In genomic region chr17:50712641-50713296, GRCh38 we compare ENCODE assay signal across 20 cellular contexts. TPM values are rescaled to one million over a fixed set of nuclear protein-coding genes. Genes with fewer than 3 reads are reported as not detected.
DNase-seq lines count a peak whose midpoint lies in the region; ATAC-seq, FAIRE-seq and TF ChIP-seq lines count a peak whose summit lies in the region.
"Had no signal": no experiment of that assay in that cellular context is flagged by ENCODE, and none has a peak within 500 bp of the region (broad histone marks: within the 10 kb centered on the region; RNA-seq: fewer than 3 reads in every experiment).

No MANE protein-coding gene starts in this region.

- BruUV-seq in K562 (replicated peaks; lab: Mats Ljungman, UMichigan) = no TSS peak
- BruUV-seq in PC-3 (replicated peaks; lab: Mats Ljungman, UMichigan) = no TSS peak

- H3K4me1 Mint-ChIP-seq in nephron = peaks cover 25% of the 10 kb centered on the region
- H3K4me1 Mint-ChIP-seq in CD4-positive, alpha-beta memory T cell = peaks cover 14 to 25% (median 18%) of the 10 kb centered on the region in 4 donors

- TF ChIP-seq EP300 in K562 (IDR thresholded peaks at IDR 0.05; ENCODE audit: low read length) = no peak

- TF ChIP-seq CTCF in K562 (IDR thresholded peaks at IDR 0.05 in 2 of 3, conservative IDR thresholded peaks at IDR 0.05 in 1 of 3; ENCODE audit: insufficient read depth in 2 of 3, low read depth in 1 of 3, low read length in 3 of 3) (no peak), nephron (IDR thresholded peaks at IDR 0.05; ENCODE audit: unreplicated experiment in 3 of 3) (no peak), PC-3 (conservative IDR thresholded peaks at IDR 0.05; ENCODE audit: low read depth, low read length) (no peak)

- H3K9ac ChIP-seq in K562 (ENCODE audit: insufficient read depth in 1 of 2, low read depth in 2 of 2, low read length in 2 of 2) = no peak overlapping the region; a peak in 1 of 4 replicates
- no peak overlapping the region for H3K9ac ChIP-seq in PC-3 (ENCODE audit: low read length)

- peak overlapping the region; percentile 7 to 88 (median 81) for H3K27ac Mint-ChIP-seq in nephron
- H3K27ac Mint-ChIP-seq in CD4-positive, alpha-beta memory T cell = no peak overlapping the region
- H3K27ac Mint-ChIP-seq: HFFc6 had no signal

- no peaks in the 10 kb centered on the region for H4K20me1 ChIP-seq in K562 (replicated peaks; ENCODE audit: control insufficient read depth, insufficient read depth, low read length)
- H4K20me1 ChIP-seq in PC-3 (ENCODE audit: low read length) = no peaks in the 10 kb centered on the region

- H3K79me2 ChIP-seq in K562 (ENCODE audit: control insufficient read depth, insufficient read depth, low read length) (peaks cover 16% of the 10 kb centered on the region), PC-3 (ENCODE audit: low read length) (peaks cover 17% of the 10 kb centered on the region)

- peak; percentile 19 for DNase-seq in NCI-H2227 treated with DMSO at 0.1 percent for 48 hours (lab: John Stamatoyannopoulos, UW)
- no peak for DNase-seq in NCI-H2227 (lab: John Stamatoyannopoulos, UW; ENCODE audit: unreplicated experiment)
- DNase-seq in K562 (ENCODE audit: extremely low read depth in 1 of 4, low spot score in 3 of 4) = no peak
- DNase-seq in PC-3 = no peak
- DNase-seq in CD4-positive, alpha-beta memory T cell = no peak
- DNase-seq in NCI-H345 treated with DMSO at 0.1 percent for 48 hours (lab: John Stamatoyannopoulos, UW; ENCODE audit: unreplicated experiment) = no peak
- DNase-seq: Caco-2; CD8-positive, alpha-beta memory T cell; DND-41; GDM1; HCEC 1CT; HFFc6 had no signal

- no peak for TF ChIP-seq POLR2A in K562 (conservative IDR thresholded peaks at IDR 0.05)

- no peaks in the 10 kb centered on the region for H3K9me3 Mint-ChIP-seq in nephron
- H3K9me3 Mint-ChIP-seq in CD4-positive, alpha-beta memory T cell = no peaks in the 10 kb centered on the region
- H3K9me3 Mint-ChIP-seq: CD14-positive monocyte; CD8-positive, alpha-beta memory T cell; HFFc6 had no signal

- in situ Hi-C loops in K562 (cut with MboI) = no loop called here

- H3K9me1 ChIP-seq in K562 (ENCODE audit: control insufficient read depth, insufficient read depth, low read length) = no peaks in the 10 kb centered on the region

- H3K4me1 ChIP-seq in K562 (replicated peaks in 1 of 2; ENCODE audit: control insufficient read depth in 2 of 2, insufficient read depth in 2 of 2, low read length in 2 of 2) (peaks cover 10 to 15% of the 10 kb centered on the region in 2 experiments), PC-3 (ENCODE audit: insufficient read depth, low read length) (peaks cover 14% of the 10 kb centered on the region)
- peaks cover 18% of the 10 kb centered on the region for H3K4me1 ChIP-seq in CD4-positive, alpha-beta memory T cell (ENCODE audit: insufficient read depth, low read length)

- WGBS in K562 (ENCODE audit: insufficient coverage, low coverage, missing lambda C conversion rate) = 47% methylated on average over 8 of the region's 9 CpGs

- no peaks in the 10 kb centered on the region for H3F3A ChIP-seq in PC-3 (ENCODE audit: low read length, unreplicated experiment)

- H3K9me2 ChIP-seq in PC-3 (replicated peaks; ENCODE audit: low read length) = no peaks in the 10 kb centered on the region

- CTCF ChIA-PET in K562 (lab: Yijun Ruan, JAX; ENCODE audit: low intra/inter-chr PET ratio) = no interaction called here
- CTCF ChIA-PET in PC-3 (lab: Charles Lee) = no interaction called here
- CTCF ChIA-PET in CD4-positive, alpha-beta memory T cell (lab: Charles Lee; ENCODE audit: partially characterized antibody) = no interaction called here

- H3K27me3 ChIP-seq in K562 (ENCODE audit: control insufficient read depth in 2 of 2, insufficient read depth in 2 of 2, low read length in 2 of 2) (no peaks in the 10 kb centered on the region), PC-3 (ENCODE audit: low read length) (no peaks in the 10 kb centered on the region)
- no peaks in the 10 kb centered on the region for H3K27me3 ChIP-seq in CD4-positive, alpha-beta memory T cell (ENCODE audit: insufficient read depth, low read length)

- TF ChIP-seq RAD21 in K562 (CRISPR knock-in tag; conservative IDR thresholded peaks at IDR 0.05 in 1 of 2, IDR thresholded peaks at IDR 0.05 in 1 of 2) = no peak

- H3K36me3 ChIP-seq in K562 (ENCODE audit: control insufficient read depth, insufficient read depth, low read length) = no peaks in the 10 kb centered on the region
- no peaks in the 10 kb centered on the region for H3K36me3 ChIP-seq in PC-3 (ENCODE audit: low read depth, low read length)
- no peaks in the 10 kb centered on the region for H3K36me3 ChIP-seq in CD4-positive, alpha-beta memory T cell (ENCODE audit: insufficient read depth, low read length)

- H3K4me3 Mint-ChIP-seq in nephron = peak overlapping the region; percentile 3 to 6 (median 3)
- no peak overlapping the region for H3K4me3 Mint-ChIP-seq in CD4-positive, alpha-beta memory T cell
- H3K4me3 Mint-ChIP-seq: CD14-positive monocyte; CD8-positive, alpha-beta memory T cell; HFFc6 had no signal

- H3K4me2 ChIP-seq in K562 (ENCODE audit: insufficient read depth, low read length) (0 out of 2 replicates have a peak overlapping the region, but pooled peaks have one; percentile 3), PC-3 (ENCODE audit: low read length) (no peak overlapping the region)

- no peak for FAIRE-seq in K562 (lab: Jason Lieb, UNC)
- FAIRE-seq: GM12892 had no signal

- H3K27ac ChIP-seq in K562 (ENCODE audit: extremely low read depth, low read depth, low read length) (no peak overlapping the region), PC-3 (ENCODE audit: low read length) (no peak overlapping the region)
- no peak overlapping the region for H3K27ac ChIP-seq in CD4-positive, alpha-beta memory T cell (ENCODE audit: low read depth, low read length)
- H3K27ac ChIP-seq: 22Rv1 had no signal

- POLR2A ChIA-PET in K562 (lab: Yijun Ruan, JAX) = interaction anchor here (0.7 kb wide), 1 partner anchor 417 kb away, joined by 3 read pairs; no protein-coding TSS in a partner anchor
- POLR2A ChIA-PET in PC-3 (lab: Charles Lee; ENCODE audit: unreplicated experiment) = no interaction called here
- POLR2A ChIA-PET in CD4-positive, alpha-beta memory T cell (lab: Charles Lee; ENCODE audit: partially characterized antibody) = no interaction called here

- H3K27me3 Mint-ChIP-seq in nephron (ENCODE audit: low read depth) = no peaks in the 10 kb centered on the region
- no peaks in the 10 kb centered on the region for H3K27me3 Mint-ChIP-seq in CD4-positive, alpha-beta memory T cell
- H3K27me3 Mint-ChIP-seq: CD8-positive, alpha-beta memory T cell had no signal

- intact Hi-C loops in K562 (cut with micrococcal nuclease) (no loop called here), PC-3 (cut with micrococcal nuclease) (no loop called here)
- intact Hi-C loops in CD4-positive, alpha-beta memory T cell (cut with micrococcal nuclease) = no loop called here

- H3K9me3 ChIP-seq in K562 (replicated peaks; ENCODE audit: control insufficient read depth, insufficient read depth, low read depth, low read length) (no peaks in the 10 kb centered on the region), PC-3 (ENCODE audit: low read length) (no peaks in the 10 kb centered on the region)
- no peaks in the 10 kb centered on the region for H3K9me3 ChIP-seq in CD4-positive, alpha-beta memory T cell (ENCODE audit: control insufficient read depth in 1 of 2, low read length in 2 of 2)
- H3K9me3 ChIP-seq: Caco-2 had no signal

- H3K4me3 ChIP-seq in K562 (no peak overlapping the region), PC-3 (ENCODE audit: low read length) (no peak overlapping the region)
- no peak overlapping the region for H3K4me3 ChIP-seq in CD4-positive, alpha-beta memory T cell (ENCODE audit: low read length in 2 of 2)

- ATAC-seq in K562 (no peak), PC-3 (no peak)

- H3K36me3 Mint-ChIP-seq in nephron (ENCODE audit: low read depth) = no peaks in the 10 kb centered on the region
- H3K36me3 Mint-ChIP-seq in CD4-positive, alpha-beta memory T cell = peaks cover 0 to 1% of the 10 kb centered on the region in 2 donors
- H3K36me3 Mint-ChIP-seq: CD14-positive monocyte had no signal

- H2AFZ ChIP-seq in K562 (ENCODE audit: low read depth, low read length) (peak overlapping the region; percentile 76), PC-3 (ENCODE audit: low read length) (no peak overlapping the region)

RNA-seq across cellular contexts. Expression of gene ANKRD40, which starts 5.1 kb away (rescaled TPM):
- total RNA-seq in K562 (2011; cell fraction: chromatin; rRNA removed; ENCODE audit: low replicate concordance) = 24.0 and 50.0 TPM in 2 replicates
- total RNA-seq in K562 (2011; cell fraction: nucleolus; rRNA removed) = 13.9 and 14.3 TPM in 2 replicates
- total RNA-seq in K562 (2011; cell fraction: nucleoplasm; rRNA removed) = 27.6 and 36.9 TPM in 2 replicates
- total RNA-seq in K562 (2014; rRNA removed) = 16.6 and 17.8 TPM in 2 replicates
- 28.1 and 30.5 TPM in 2 replicates for total RNA-seq in K562 (2014; rRNA removed; fragmentation: Illumina TruSeq; extraction: Trizol)
- 26.8 and 27.7 TPM in 2 replicates for total RNA-seq in K562 (2015; rRNA removed; fragmentation: Illumina TruSeq; extraction: Trizol)
- 26.1 and 28.3 TPM in 2 replicates for total RNA-seq in K562 (2021)
- polyA plus RNA-seq in K562 (2011; rRNA removed) = 23.6 and 28.4 TPM in 2 replicates
- 13.4 and 17.8 TPM in 2 replicates for polyA plus RNA-seq in K562 (2011; cell fraction: cytosol; rRNA removed)
- polyA plus RNA-seq in K562 (2011; cell fraction: nucleus; rRNA removed) = 10.6 and 11.2 TPM in 2 replicates
- 12.6 and 15.6 TPM in 2 replicates for polyA plus RNA-seq in K562 (2012)
- 26.1 and 28.9 TPM in 2 replicates for polyA plus RNA-seq in K562 (2014; fragmentation: Illumina TruSeq; extraction: Trizol)
- polyA plus RNA-seq in K562 (2014; fragmentation: Nextera tagmentation; extraction: Ambion mirVana) = 1 to 10 TPM; 9.0 to 9.9 TPM
- 17.5 and 19.4 TPM in 2 replicates for polyA plus RNA-seq in K562 (2014; rRNA removed)
- polyA minus RNA-seq in K562 (2011; rRNA and poly(A)+ RNA removed) = 32.0 and 35.6 TPM in 2 replicates
- 15.3 and 15.5 TPM in 2 replicates for polyA minus RNA-seq in K562 (2011; cell fraction: cytosol; rRNA and poly(A)+ RNA removed)
- 8.6 and 9.3 TPM in 2 replicates for polyA minus RNA-seq in K562 (2011; cell fraction: nucleus; rRNA and poly(A)+ RNA removed)
- 44.2 and 44.3 TPM in 2 replicates for total RNA-seq in PC-3 (2014; rRNA removed)
- total RNA-seq in CD4-positive, alpha-beta memory T cell = 10 to 100 TPM; 34.2 to 39.3 TPM
- polyA plus RNA-seq in CD4-positive, alpha-beta memory T cell = 1 to 10 TPM; 2.1 to 8.1 TPM

RNA-seq across cellular contexts. Expression of gene LUC7L3, which starts 6.6 kb away (rescaled TPM):
- total RNA-seq in K562 (2011; cell fraction: chromatin; rRNA removed; ENCODE audit: low replicate concordance) = 92.6 and 423 TPM in 2 replicates
- 72.9 and 85.9 TPM in 2 replicates for total RNA-seq in K562 (2011; cell fraction: nucleolus; rRNA removed)
- total RNA-seq in K562 (2011; cell fraction: nucleoplasm; rRNA removed) = 129 and 178 TPM in 2 replicates
- total RNA-seq in K562 (2014; rRNA removed) (86.0 and 109 TPM in 2 replicates), K562 (2014; rRNA removed; fragmentation: Illumina TruSeq; extraction: Trizol) (108 and 126 TPM in 2 replicates), K562 (2015; rRNA removed; fragmentation: Illumina TruSeq; extraction: Trizol) (116 and 127 TPM in 2 replicates), K562 (2021) (120 and 134 TPM in 2 replicates), PC-3 (2014; rRNA removed) (43.0 and 54.3 TPM in 2 replicates)
- polyA plus RNA-seq in K562 (2011; rRNA removed) (171 and 189 TPM in 2 replicates), K562 (2014; fragmentation: Illumina TruSeq; extraction: Trizol) (176 and 206 TPM in 2 replicates), K562 (2014; fragmentation: Nextera tagmentation; extraction: Ambion mirVana) (10 to 100 TPM; 80.8 to 97.7 TPM), K562 (2014; rRNA removed) (207 and 284 TPM in 2 replicates)
- 61.7 and 71.2 TPM in 2 replicates for polyA plus RNA-seq in K562 (2011; cell fraction: cytosol; rRNA removed)
- polyA plus RNA-seq in K562 (2011; cell fraction: nucleus; rRNA removed) = 529 and 662 TPM in 2 replicates
- 127 TPM in 2 replicates for polyA plus RNA-seq in K562 (2012)
- 41.1 and 55.4 TPM in 2 replicates for polyA minus RNA-seq in K562 (2011; rRNA and poly(A)+ RNA removed)
- polyA minus RNA-seq in K562 (2011; cell fraction: cytosol; rRNA and poly(A)+ RNA removed) = 18.6 and 19.8 TPM in 2 replicates
- polyA minus RNA-seq in K562 (2011; cell fraction: nucleus; rRNA and poly(A)+ RNA removed) = 160 and 256 TPM in 2 replicates
- 100 to 1,000 TPM; 254 to 291 TPM for total RNA-seq in CD4-positive, alpha-beta memory T cell
- 10 to 100 TPM; 21.9 to 79.6 TPM for polyA plus RNA-seq in CD4-positive, alpha-beta memory T cell

RNA-seq across cellular contexts. Expression of gene ANKRD40CL, which starts 54.5 kb away (rescaled TPM):
- not detected in 2 replicates for total RNA-seq in K562 (2011; cell fraction: chromatin; rRNA removed; ENCODE audit: low replicate concordance)
- total RNA-seq in K562 (2011; cell fraction: nucleolus; rRNA removed) = not detected in 2 replicates
- total RNA-seq in K562 (2011; cell fraction: nucleoplasm; rRNA removed) = not detected in 2 replicates
- total RNA-seq in K562 (2014; rRNA removed) (not detected in 2 replicates), K562 (2014; rRNA removed; fragmentation: Illumina TruSeq; extraction: Trizol) (not detected in 2 replicates), K562 (2015; rRNA removed; fragmentation: Illumina TruSeq; extraction: Trizol) (not detected in 2 replicates), K562 (2021) (not detected in 2 replicates), PC-3 (2014; rRNA removed) (not detected in 2 replicates)
- polyA plus RNA-seq in K562 (2011; rRNA removed) (not detected in 2 replicates), K562 (2014; fragmentation: Illumina TruSeq; extraction: Trizol) (not detected in 2 replicates), K562 (2014; fragmentation: Nextera tagmentation; extraction: Ambion mirVana) (not detected), K562 (2014; rRNA removed) (not detected in 2 replicates)
- not detected in 2 replicates for polyA plus RNA-seq in K562 (2011; cell fraction: cytosol; rRNA removed)
- polyA plus RNA-seq in K562 (2011; cell fraction: nucleus; rRNA removed) = not detected in 2 replicates
- polyA plus RNA-seq in K562 (2012) = not detected in 2 replicates
- polyA minus RNA-seq in K562 (2011; rRNA and poly(A)+ RNA removed) = not detected in 2 replicates
- polyA minus RNA-seq in K562 (2011; cell fraction: cytosol; rRNA and poly(A)+ RNA removed) = not detected in 2 replicates
- polyA minus RNA-seq in K562 (2011; cell fraction: nucleus; rRNA and poly(A)+ RNA removed) = not detected in 2 replicates
- not detected for total RNA-seq in CD4-positive, alpha-beta memory T cell
- not detected for polyA plus RNA-seq in CD4-positive, alpha-beta memory T cell
- total RNA-seq: A673; CD8-positive, alpha-beta memory T cell; H4; HFFc6; HT1080 had no signal
- polyA plus RNA-seq: BJ; CD14-positive monocyte; CD8-positive, alpha-beta memory T cell had no signal

Comparison
In these comparisons a context has a peak if more than half of its experiments do, and no peak if none do; other contexts are left out.
1. H3K27ac Mint-ChIP-seq: peak in nephron (3 of 3); none in CD4-positive, alpha-beta memory T cell (0 of 7).
2. H3K4me3 Mint-ChIP-seq: peak in nephron (3 of 3); none in CD4-positive, alpha-beta memory T cell (0 of 8).